25 cellular contexts compared by ENCODE assay signal in genomic region chr14:75732888-75733287, GRCh38.
"Had no signal": no experiment of that assay in that cellular context is flagged by ENCODE, and none has a peak within 500 bp of the region (broad histone marks: within the 10 kb centered on the region; RNA-seq: fewer than 3 reads in every experiment).

No MANE protein-coding gene starts in this region.

- H3K9me3 ChIP-seq: esophagus muscularis mucosa, gastroesophageal sphincter, heart left ventricle, ovary, psoas muscle, spleen, testis, tibial artery had no signal

- H3K4me2 ChIP-seq: hepatocyte had no signal

- H2AFZ ChIP-seq: hepatocyte had no signal

- DNase-seq: dermis blood vessel endothelial cell; effector memory CD4-positive, alpha-beta T cell; foreskin keratinocyte; heart left ventricle; kidney; natural killer cell; occipital lobe; ovary; posterior cingulate gyrus; psoas muscle; right cardiac atrium; spleen; stimulated activated CD4-positive, alpha-beta T cell treated with anti-CD3 and anti-CD28 coated beads, Interleukin-4, amount 100 ng/mL, for 4 hours; stimulated activated naive CD8-positive, alpha-beta T cell treated with anti-CD3 and anti-CD28 coated beads, Interleukin-15, Interleukin-2, amounts not matched to agents 100 U/mL and 50 U/mL, for 24 hours; substantia nigra; testis; tibial artery had no signal

- H3K27me3 ChIP-seq: esophagus muscularis mucosa, foreskin keratinocyte, gastroesophageal sphincter, heart left ventricle, hepatocyte, ovary, spleen, testis, tibial artery had no signal

- ATAC-seq: foreskin keratinocyte; gastroesophageal sphincter; heart left ventricle; left lobe of liver; natural killer cell; psoas muscle; right cardiac atrium; stimulated activated memory B cell treated with anti-CD40 and anti-IgM and Interleukin-4, amounts not matched to agents 10 μg/mL and 1 μg/mL and 100 μg/mL, for 72 hours; stimulated activated naive CD8-positive, alpha-beta T cell treated with anti-CD3 and anti-CD28 coated beads, Interleukin-15, Interleukin-2, amounts not matched to agents 100 U/mL and 50 U/mL, for 24 hours had no signal

- H3K4me3 ChIP-seq: esophagus muscularis mucosa, gastroesophageal sphincter, heart left ventricle, hepatocyte, lung, ovary, psoas muscle, skin epidermis, spleen, testis, tibial artery had no signal

- H3K36me3 ChIP-seq: ovary had no signal

- FAIRE-seq: endothelial cell of umbilical vein, kidney had no signal

- H3K27ac ChIP-seq: esophagus muscularis mucosa, foreskin keratinocyte, gastroesophageal sphincter, heart left ventricle, hepatocyte, ovary, psoas muscle, spleen, testis, tibial artery had no signal

- H3K4me1 ChIP-seq: esophagus muscularis mucosa, gastroesophageal sphincter, psoas muscle, spleen, testis had no signal
